In the genomic region with DNA sequence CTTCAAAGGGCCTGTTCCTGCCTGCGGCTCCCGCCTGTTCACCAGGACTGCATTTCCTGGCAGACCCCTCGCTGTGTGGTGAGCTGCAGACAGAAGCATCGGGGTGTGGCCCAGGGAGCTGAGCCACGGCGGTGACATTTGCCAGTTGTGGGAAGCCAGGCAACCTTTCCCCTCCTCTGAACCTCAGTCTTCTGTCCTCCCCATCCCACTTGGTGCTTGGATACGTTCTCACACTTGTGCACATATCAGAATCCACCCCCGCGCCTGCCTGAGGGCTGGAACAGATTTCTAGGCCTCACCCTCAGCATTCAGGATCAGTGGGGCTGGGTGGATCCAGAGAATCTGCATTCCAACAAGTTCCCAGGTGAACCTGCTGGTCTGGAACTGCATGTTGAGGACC, we compare ENCODE assay signal across 21 cellular contexts.
DNase-seq lines count a peak whose midpoint lies in the region; FAIRE-seq and TF ChIP-seq lines count a peak whose summit lies in the region.
"Had no signal": no experiment of that assay in that cellular context is flagged by ENCODE, and none has a peak within 500 bp of the region (broad histone marks: within the 10 kb centered on the region; RNA-seq: fewer than 3 reads in every experiment).

No MANE protein-coding gene starts in this region.

- H4K20me1 ChIP-seq in H1 (replicated peaks in 1 of 2; ENCODE audit: control insufficient read depth in 1 of 2, insufficient read depth in 2 of 2, low read length in 2 of 2) (no peaks in the 10 kb centered on the region), smooth muscle cell (ENCODE audit: low read depth) (no peaks in the 10 kb centered on the region), neural progenitor cell (ENCODE audit: low read depth) (no peaks in the 10 kb centered on the region)

- H3K4ac ChIP-seq in H1 (replicated peaks; ENCODE audit: insufficient read length, low read depth, low read length), result no peak overlapping the region

- H2AFZ ChIP-seq in H1 (ENCODE audit: low read length) (no peak overlapping the region), smooth muscle cell (ENCODE audit: low read depth) (no peak overlapping the region), neural progenitor cell (replicated peaks) (no peak overlapping the region)
- H2AFZ ChIP-seq: parathyroid adenoma had no signal

- H3K9me3 ChIP-seq in H1 (ENCODE audit: insufficient read depth in 2 of 2, low read depth in 1 of 2, low read length in 1 of 2), result no peaks in the 10 kb centered on the region
- H3K9me3 ChIP-seq in smooth muscle cell (replicated peaks; ENCODE audit: low read depth), result no peaks in the 10 kb centered on the region
- no peaks in the 10 kb centered on the region for H3K9me3 ChIP-seq in neural progenitor cell (ENCODE audit: low read depth)
- H3K9me3 ChIP-seq: HAP-1 had no signal

- H3K27ac ChIP-seq in H1 (ENCODE audit: low read depth, low read length) (no peak overlapping the region), smooth muscle cell (ENCODE audit: low read depth) (peak overlapping the region; percentile 94), neural progenitor cell (no peak overlapping the region)
- H3K27ac ChIP-seq: parathyroid adenoma had no signal

- H3K4me3 ChIP-seq in H1 (ENCODE audit: extremely low read depth in 1 of 4, insufficient read depth in 2 of 4, low read depth in 3 of 4, low read length in 4 of 4) (no peak overlapping the region), smooth muscle cell (no peak overlapping the region), neural progenitor cell (no peak overlapping the region)
- H3K4me3 ChIP-seq: HAP-1 had no signal

- no peak overlapping the region for H3K23ac ChIP-seq in H1 (ENCODE audit: insufficient read length)

- H3K4me2 ChIP-seq in H1 (ENCODE audit: insufficient read depth in 1 of 2, low read depth in 2 of 2, low read length in 2 of 2), result no peak overlapping the region
- H3K4me2 ChIP-seq in smooth muscle cell, result no peak overlapping the region
- H3K4me2 ChIP-seq in neural progenitor cell, result no peak overlapping the region

- H3K9me3 Mint-ChIP-seq in neural progenitor cell, result peaks cover 9% of the 10 kb centered on the region
- H3K9me3 Mint-ChIP-seq: activated naive CD4-positive, alpha-beta T cell treated with anti-CD3 and anti-CD28 coated beads for 36 hours; immature natural killer cell; T-helper 2 cell treated with Interferon-gamma antibody and Interleukin-4, amounts not matched to agents 5 μg/mL and 100 μg/mL, for 36 hours had no signal

- no peak for TF ChIP-seq CTCF in H1 (IDR thresholded peaks at IDR 0.05; ENCODE audit: control extremely low read depth in 1 of 3, insufficient read depth in 1 of 3, low read depth in 1 of 3, low read length in 3 of 3)
- no peak for TF ChIP-seq CTCF in smooth muscle cell (IDR thresholded peaks at IDR 0.05; ENCODE audit: borderline replicate concordance, insufficient read depth, poor library complexity, severe bottlenecking)
- TF ChIP-seq CTCF in neural progenitor cell (IDR thresholded peaks at IDR 0.05), result no peak

- no peak overlapping the region for H3K14ac ChIP-seq in H1 (ENCODE audit: insufficient read length)

- peaks cover 18% of the 10 kb centered on the region for H3K27me3 Mint-ChIP-seq in neural progenitor cell (ENCODE audit: insufficient read depth, low read depth)

- no peaks in the 10 kb centered on the region for H3K36me3 Mint-ChIP-seq in neural progenitor cell
- H3K36me3 Mint-ChIP-seq: immature natural killer cell had no signal

- no peak overlapping the region for H2AK5ac ChIP-seq in H1 (ENCODE audit: low read depth, low read length)

- no peak for TF ChIP-seq EP300 in H1 (IDR thresholded peaks at IDR 0.05; ENCODE audit: borderline replicate concordance in 1 of 2, low read depth in 2 of 2, low read length in 2 of 2)

- WGBS in H1 (ENCODE audit: extremely low coverage in 1 of 2, insufficient coverage in 1 of 2, insufficient read length in 1 of 2, insufficient replicate concordance in 2 of 2, low coverage in 1 of 2, low lambda C conversion rate in 2 of 2, missing lambda C conversion rate in 1 of 2), 2 experiments, result 79% methylated on average over 9 of the region's 9 CpGs; no CpG with 5 or more reads in 1 of the 2 experiments
- WGBS in smooth muscle cell (ENCODE audit: low lambda C conversion rate), result 50% methylated on average over 9 of the region's 9 CpGs

- TF ChIP-seq POLR2A in H1 (IDR thresholded peaks at IDR 0.05; ENCODE audit: control extremely low read depth in 1 of 2, low read depth in 2 of 2, low read length in 2 of 2), result no peak

- H3K79me2 ChIP-seq in H1 (ENCODE audit: control insufficient read depth in 1 of 2, insufficient read depth in 2 of 2, low read length in 2 of 2) (no peaks in the 10 kb centered on the region), smooth muscle cell (ENCODE audit: low read depth) (no peaks in the 10 kb centered on the region), neural progenitor cell (ENCODE audit: low read depth) (no peaks in the 10 kb centered on the region)
- H3K79me2 ChIP-seq: parathyroid adenoma had no signal

- H3K9ac ChIP-seq in H1 (replicated peaks in 1 of 4; ENCODE audit: extremely low read depth in 1 of 4, low read depth in 3 of 4, low read length in 3 of 4) (no peak overlapping the region), smooth muscle cell (ENCODE audit: low read depth) (no peak overlapping the region), neural progenitor cell (no peak overlapping the region)
- H3K9ac ChIP-seq: parathyroid adenoma had no signal

- H2BK5ac ChIP-seq in H1 (ENCODE audit: low read depth, low read length), result 0 out of 2 replicates have a peak overlapping the region, but pooled peaks have one; percentile 24

- H4K91ac ChIP-seq in H1 (replicated peaks; ENCODE audit: insufficient read length, low read length), result peak overlapping the region; percentile 48

- H3K36me3 ChIP-seq in H1 (ENCODE audit: control insufficient read depth in 2 of 4, insufficient read depth in 4 of 4, low read length in 3 of 4), result no peaks in the 10 kb centered on the region
- H3K36me3 ChIP-seq in smooth muscle cell (ENCODE audit: low read depth), result peaks cover 5% of the 10 kb centered on the region
- no peaks in the 10 kb centered on the region for H3K36me3 ChIP-seq in neural progenitor cell
- H3K36me3 ChIP-seq: HAP-1 had no signal

- no peak for TF ChIP-seq RAD21 in H1 (IDR thresholded peaks at IDR 0.05 in 1 of 2, conservative IDR thresholded peaks at IDR 0.05 in 1 of 2; ENCODE audit: low read depth in 2 of 2, low read length in 2 of 2)

- peaks cover 35% of the 10 kb centered on the region for H3F3A ChIP-seq in smooth muscle cell (ENCODE audit: low read depth)
- peaks cover 8% of the 10 kb centered on the region for H3F3A ChIP-seq in neural progenitor cell (ENCODE audit: low read depth)

- no peaks in the 10 kb centered on the region for H3K79me1 ChIP-seq in H1 (ENCODE audit: low read depth, low read length)

- no peaks in the 10 kb centered on the region for H3K27me3 ChIP-seq in H1 (replicated peaks in 1 of 4; ENCODE audit: control insufficient read depth in 3 of 4, extremely low read depth in 1 of 4, insufficient read depth in 3 of 4, low read length in 3 of 4)
- H3K27me3 ChIP-seq in smooth muscle cell (ENCODE audit: low read depth), result no peaks in the 10 kb centered on the region
- no peaks in the 10 kb centered on the region for H3K27me3 ChIP-seq in neural progenitor cell

- H3K27ac Mint-ChIP-seq in neural progenitor cell, result no peak overlapping the region
- H3K27ac Mint-ChIP-seq: activated naive CD4-positive, alpha-beta T cell treated with anti-CD3 and anti-CD28 coated beads for 36 hours; immature natural killer cell; T-helper 2 cell treated with Interferon-gamma antibody and Interleukin-4, amounts not matched to agents 5 μg/mL and 100 μg/mL, for 36 hours had no signal

- peak overlapping the region; percentile 34; the same call in 1 of the 2 replicates for H2BK20ac ChIP-seq in H1 (ENCODE audit: low read length)

- H4K5ac ChIP-seq in H1 (ENCODE audit: insufficient read length, low read depth, low read length), result no peak overlapping the region

- H3K4me1 ChIP-seq in H1 (replicated peaks in 1 of 4; ENCODE audit: control insufficient read depth in 3 of 4, insufficient read depth in 4 of 4, low read length in 3 of 4), result peaks cover 7 to 22% (median 13%) of the 10 kb centered on the region in 4 experiments
- H3K4me1 ChIP-seq in smooth muscle cell (ENCODE audit: low read depth), result peaks cover 17% of the 10 kb centered on the region
- peaks cover 15% of the 10 kb centered on the region for H3K4me1 ChIP-seq in neural progenitor cell

- no peak overlapping the region for H4K8ac ChIP-seq in H1 (ENCODE audit: extremely low read depth, insufficient read depth, low read length)

- H2BK12ac ChIP-seq in H1 (ENCODE audit: low read depth, low read length), result peak overlapping the region; percentile 60; the same call in 1 of the 2 replicates

- no peaks in the 10 kb centered on the region for H3K23me2 ChIP-seq in H1 (ENCODE audit: low read depth, low read length)

- H3K18ac ChIP-seq in H1 (ENCODE audit: extremely low read depth, low read length), result no peak overlapping the region

- no peak overlapping the region for H3K4me3 Mint-ChIP-seq in neural progenitor cell
- H3K4me3 Mint-ChIP-seq: activated naive CD4-positive, alpha-beta T cell treated with anti-CD3 and anti-CD28 coated beads for 36 hours; immature natural killer cell; T-helper 2 cell treated with Interferon-gamma antibody and Interleukin-4, amounts not matched to agents 5 μg/mL and 100 μg/mL, for 36 hours had no signal

- no peak overlapping the region for H2BK15ac ChIP-seq in H1 (ENCODE audit: low read length)

- POLR2A ChIA-PET in H1 (lab: Charles Lee; ENCODE audit: partially characterized antibody), result no interaction called here

- DNase-seq in GM03348 (ENCODE audit: low spot score) (peak; percentile 24), H1 (ENCODE audit: low read depth in 1 of 2, low spot score in 2 of 2) (no peak), iPS-NIHi7 (ENCODE audit: extremely low spot score) (peak; percentile 57), smooth muscle cell (lab: John Stamatoyannopoulos, UW; ENCODE audit: unreplicated experiment) (no peak), neural progenitor cell (ENCODE audit: low spot score) (no peak), inferior parietal cortex (ENCODE audit: extremely low spot score) (no peak), D341Med (ENCODE audit: low spot score) (no peak), midbrain (lab: John Stamatoyannopoulos, UW) (no peak)
- DNase-seq: activated CD8-positive, alpha-beta memory T cell treated with anti-CD3 and anti-CD28 coated beads, Interleukin-2, amount 50 U/mL, for 4 hours; activated naive CD4-positive, alpha-beta T cell treated with anti-CD3 and anti-CD28 coated beads for 36 hours; DMS53; effector CD8-positive, alpha-beta T cell; immature natural killer cell; NCI-H1417; NCI-H2227 treated with DMSO at 0.1 percent for 48 hours; SIG-M5 had no signal

- CTCF ChIA-PET in H1 (lab: Charles Lee; ENCODE audit: partially characterized antibody), result interaction anchor here (0.7 to 3.8 kb wide), 5 partner anchors 26 to 145 kb away, joined by 3 to 15 read pairs (median 3); no protein-coding TSS in a partner anchor

- peaks cover 39% of the 10 kb centered on the region for H3K4me1 Mint-ChIP-seq in neural progenitor cell
- H3K4me1 Mint-ChIP-seq: immature natural killer cell had no signal

- FAIRE-seq in H1 (lab: Jason Lieb, UNC), result no peak
- FAIRE-seq: bronchial epithelial cell, frontal cortex had no signal

- H3K56ac ChIP-seq in H1 (replicated peaks; ENCODE audit: insufficient read length, low read depth, low read length), result no peak overlapping the region

- no peak overlapping the region for H2BK120ac ChIP-seq in H1 (replicated peaks; ENCODE audit: low read depth, low read length)

Comparison
In these comparisons a context has a peak if more than half of its experiments do, and no peak if none do; other contexts are left out.
1. DNase-seq: peak in GM03348 (single experiment) and iPS-NIHi7 (single experiment); none in H1 (0 of 2), smooth muscle cell (single experiment), neural progenitor cell (single experiment), inferior parietal cortex (single experiment), D341Med (single experiment) and midbrain (single experiment).